ENCODE assay signal across 18 cellular contexts in the genomic region with DNA sequence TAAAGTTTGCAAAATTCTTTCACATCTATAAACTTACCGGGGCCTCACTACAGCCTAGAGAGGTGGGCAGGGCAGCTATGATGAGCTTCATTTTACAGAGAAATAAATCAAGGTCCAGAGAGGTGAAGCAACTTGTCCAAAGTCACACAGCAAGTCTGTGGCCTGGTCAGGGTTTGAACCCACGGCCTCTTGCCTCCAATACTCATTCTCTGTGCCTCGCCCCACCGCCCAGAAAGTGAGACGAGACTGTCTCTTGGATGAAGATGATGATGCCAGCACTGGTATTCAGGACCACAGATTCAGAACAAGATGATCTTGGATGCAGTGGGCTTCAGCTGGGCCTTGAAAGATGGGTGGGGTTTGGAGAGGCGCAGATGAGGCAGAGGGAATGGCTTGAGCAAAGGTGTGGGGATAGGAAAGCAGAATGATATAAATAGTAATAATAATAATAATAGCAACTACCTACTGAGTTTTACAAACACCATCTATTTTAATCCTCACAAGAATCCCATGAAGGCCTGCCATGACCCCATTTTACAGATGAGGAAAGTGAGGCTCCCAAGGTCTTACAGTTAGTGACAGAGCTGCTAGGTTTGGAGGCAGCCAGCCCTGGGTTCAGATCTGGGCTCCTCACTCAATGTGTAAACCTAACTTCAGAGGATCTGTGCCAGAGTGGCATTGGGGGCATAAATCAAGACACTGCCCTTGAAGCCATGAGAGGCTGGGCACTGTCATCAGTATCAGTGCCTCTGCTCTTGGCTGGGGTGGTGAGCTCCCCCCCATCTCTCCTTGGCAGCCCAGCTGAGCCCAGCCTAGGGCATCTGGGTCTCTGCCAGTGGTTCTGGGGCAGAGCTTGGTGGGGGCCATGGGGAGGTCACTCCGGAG.
DNase-seq lines count a peak whose midpoint lies in the region; ATAC-seq, FAIRE-seq and TF ChIP-seq lines count a peak whose summit lies in the region.
"Had no signal": no experiment of that assay in that cellular context is flagged by ENCODE, and none has a peak within 500 bp of the region (broad histone marks: within the 10 kb centered on the region; RNA-seq: fewer than 3 reads in every experiment).

No MANE protein-coding gene starts in this region.

- no peak overlapping the region for H4K91ac ChIP-seq in H1 (replicated peaks; ENCODE audit: insufficient read length, low read length)

- TF ChIP-seq EP300 in GM12878 (IDR thresholded peaks at IDR 0.05; ENCODE audit: borderline replicate concordance in 1 of 2, control insufficient read depth in 1 of 2, low read depth in 2 of 2, low read length in 2 of 2) (no peak), H1 (IDR thresholded peaks at IDR 0.05; ENCODE audit: borderline replicate concordance in 1 of 2, low read depth in 2 of 2, low read length in 2 of 2) (no peak)

- H3K4me2 ChIP-seq in GM12878 (ENCODE audit: control insufficient read depth, insufficient read depth) (no peak overlapping the region), H1 (ENCODE audit: insufficient read depth in 1 of 2, low read depth in 2 of 2, low read length in 2 of 2) (no peak overlapping the region)

- POLR2A ChIA-PET in GM12878 (lab: Charles Lee) (no interaction called here), H1 (lab: Charles Lee; ENCODE audit: partially characterized antibody) (interaction anchor here (0.9 kb wide), 1 partner anchor 21 kb away, joined by 3 read pairs; no protein-coding TSS in a partner anchor)

- no peak overlapping the region for H2BK120ac ChIP-seq in H1 (replicated peaks; ENCODE audit: low read depth, low read length)

- 55% methylated on average over 7 of the region's 7 CpGs for WGBS in GM12878 (ENCODE audit: insufficient coverage, insufficient replicate concordance, low lambda C conversion rate, missing lambda C conversion rate)
- 93% methylated on average over 7 of the region's 7 CpGs; no CpG with 5 or more reads in 1 of the 2 experiments for WGBS in H1 (ENCODE audit: extremely low coverage in 1 of 2, insufficient coverage in 1 of 2, insufficient read length in 1 of 2, insufficient replicate concordance in 2 of 2, low coverage in 1 of 2, low lambda C conversion rate in 2 of 2, missing lambda C conversion rate in 1 of 2), 2 experiments

- BruUV-seq in GM12878 (replicated peaks; lab: Mats Ljungman, UMichigan), result no TSS peak

- no peak overlapping the region for H3K23ac ChIP-seq in H1 (ENCODE audit: insufficient read length)

- H3K9me3 ChIP-seq in GM12878 (replicated peaks; ENCODE audit: control insufficient read depth, insufficient read depth, low read length), result no peaks in the 10 kb centered on the region
- H3K9me3 ChIP-seq in H1 (ENCODE audit: insufficient read depth in 2 of 2, low read depth in 1 of 2, low read length in 1 of 2), result no peaks in the 10 kb centered on the region; a peak in 1 of 4 replicates
- no peaks in the 10 kb centered on the region for H3K9me3 ChIP-seq in vagina
- H3K9me3 ChIP-seq: MG63 had no signal

- DNase-seq in GM12878 (ENCODE audit: low read depth, low spot score) (no peak), H1 (ENCODE audit: low read depth in 1 of 2, low spot score in 2 of 2) (no peak), sciatic nerve (ENCODE audit: low spot score) (no peak), vagina (ENCODE audit: extremely low spot score in 2 of 2) (no peak), DMS53 treated with DMSO at 0.1 percent for 48 hours (lab: John Stamatoyannopoulos, UW; ENCODE audit: unreplicated experiment) (no peak)
- DNase-seq: CD8-positive, alpha-beta memory T cell; DND-41; KBM-7; MG63; NCI-H1105 treated with DMSO at 0.1 percent for 48 hours; NCI-H2029; NCI-H446 treated with DMSO at 0.1 percent for 48 hours; NCI-H526; Peyer's patch; SHP77 treated with DMSO at 0.1 percent for 48 hours had no signal

- H3K27ac ChIP-seq in GM12878 (ENCODE audit: control insufficient read depth, insufficient read depth), result no peak overlapping the region
- no peak overlapping the region for H3K27ac ChIP-seq in H1 (ENCODE audit: low read depth, low read length)
- H3K27ac ChIP-seq in vagina, result peak overlapping the region; percentile 76
- H3K27ac ChIP-seq: Peyer's patch had no signal

- RAD21 ChIA-PET in GM12878 (lab: Charles Lee; ENCODE audit: unreplicated experiment), result no interaction called here

- no peak for TF ChIP-seq POLR2A in GM12878 (IDR thresholded peaks at IDR 0.05; ENCODE audit: low read depth, low read length)
- no peak for TF ChIP-seq POLR2A in H1 (IDR thresholded peaks at IDR 0.05; ENCODE audit: control extremely low read depth in 1 of 2, low read depth in 2 of 2, low read length in 2 of 2)
- TF ChIP-seq POLR2A in vagina (IDR thresholded peaks at IDR 0.05), result no peak

- no peak overlapping the region for H2BK20ac ChIP-seq in H1 (ENCODE audit: low read length)

- intact Hi-C loops in GM12878 (cut with micrococcal nuclease; ENCODE audit: unreplicated experiment) (no loop called here), sciatic nerve (cut with DNase I) (no loop called here), vagina (cut with DNase I) (no loop called here)

- H4K5ac ChIP-seq in H1 (ENCODE audit: insufficient read length, low read depth, low read length), result no peak overlapping the region

- no peaks in the 10 kb centered on the region for H3K79me1 ChIP-seq in H1 (ENCODE audit: low read depth, low read length)

- no peak for TF ChIP-seq RAD21 in GM12878 (IDR thresholded peaks at IDR 0.05; ENCODE audit: insufficient read depth, low read depth, low read length)
- no peak for TF ChIP-seq RAD21 in H1 (IDR thresholded peaks at IDR 0.05 in 1 of 2, conservative IDR thresholded peaks at IDR 0.05 in 1 of 2; ENCODE audit: low read depth in 2 of 2, low read length in 2 of 2)

- no peak overlapping the region for H3K56ac ChIP-seq in H1 (replicated peaks; ENCODE audit: insufficient read length, low read depth, low read length)

- H2BK12ac ChIP-seq in H1 (ENCODE audit: low read depth, low read length), result no peak overlapping the region

- TF ChIP-seq CTCF in GM12878 (IDR thresholded peaks at IDR 0.05 in 2 of 3, conservative IDR thresholded peaks at IDR 0.05 in 1 of 3; ENCODE audit: control insufficient read depth in 2 of 3, extremely low read depth in 1 of 3, insufficient read depth in 1 of 3, low read depth in 3 of 3, low read length in 3 of 3), result no peak
- TF ChIP-seq CTCF in H1 (IDR thresholded peaks at IDR 0.05; ENCODE audit: control extremely low read depth in 1 of 3, insufficient read depth in 1 of 3, low read depth in 1 of 3, low read length in 3 of 3), result no peak
- no peak for TF ChIP-seq CTCF in vagina (IDR thresholded peaks at IDR 0.05)

- H3K27me3 ChIP-seq in GM12878 (replicated peaks in 1 of 2; ENCODE audit: control insufficient read depth in 2 of 2, insufficient read depth in 2 of 2, low read length in 1 of 2), result peaks cover 0 to 4% of the 10 kb centered on the region in 2 experiments; a peak in 2 of 4 replicates
- H3K27me3 ChIP-seq in H1 (replicated peaks in 1 of 4; ENCODE audit: control insufficient read depth in 3 of 4, extremely low read depth in 1 of 4, insufficient read depth in 3 of 4, low read length in 3 of 4), result no peaks in the 10 kb centered on the region; a peak in 2 of 7 replicates
- H3K27me3 ChIP-seq in vagina, result no peaks in the 10 kb centered on the region
- H3K27me3 ChIP-seq: MG63, Peyer's patch had no signal

- H2AFZ ChIP-seq in GM12878 (ENCODE audit: control insufficient read depth, low read depth, low read length) (no peak overlapping the region), H1 (ENCODE audit: low read length) (no peak overlapping the region)

- H3K36me3 ChIP-seq in GM12878 (ENCODE audit: control insufficient read depth in 2 of 2, insufficient read depth in 2 of 2, low read length in 1 of 2) (no peaks in the 10 kb centered on the region), H1 (ENCODE audit: control insufficient read depth in 2 of 4, insufficient read depth in 4 of 4, low read length in 3 of 4) (no peaks in the 10 kb centered on the region), vagina (no peaks in the 10 kb centered on the region)
- H3K36me3 ChIP-seq: MG63, Peyer's patch had no signal

- H3K4me3 ChIP-seq in GM12878 (no peak overlapping the region), H1 (ENCODE audit: extremely low read depth in 1 of 4, insufficient read depth in 2 of 4, low read depth in 3 of 4, low read length in 4 of 4) (no peak overlapping the region), vagina (no peak overlapping the region)
- H3K4me3 ChIP-seq: MG63, Peyer's patch had no signal

- in situ Hi-C loops in GM12878 (cut with MboI), result no loop called here

- H2AK5ac ChIP-seq in H1 (ENCODE audit: low read depth, low read length), result no peak overlapping the region

- peak; percentile 11; the same call in 2 of the 3 replicates for ATAC-seq in GM12878
- peak; percentile 18 for ATAC-seq in sciatic nerve
- ATAC-seq in HG02798 (IDR thresholded peaks at IDR 0.05; ENCODE audit: poor library complexity, unreplicated experiment), result no peak
- ATAC-seq in HG02678 (IDR thresholded peaks at IDR 0.05; ENCODE audit: unreplicated experiment), result no peak

- no peaks in the 10 kb centered on the region for H3K4me1 ChIP-seq in GM12878 (ENCODE audit: control insufficient read depth, insufficient read depth, low read length)
- H3K4me1 ChIP-seq in H1 (replicated peaks in 1 of 4; ENCODE audit: control insufficient read depth in 3 of 4, insufficient read depth in 4 of 4, low read length in 3 of 4), result no peaks in the 10 kb centered on the region; a peak in 1 of 7 replicates
- H3K4me1 ChIP-seq in vagina, result peaks cover 30% of the 10 kb centered on the region
- H3K4me1 ChIP-seq: Peyer's patch had no signal

- SMC1A ChIA-PET in GM12878 (lab: Charles Lee; ENCODE audit: uncharacterized antibody, unreplicated experiment), result no interaction called here

- no peak overlapping the region for H2BK15ac ChIP-seq in H1 (ENCODE audit: low read length)

- H3K18ac ChIP-seq in H1 (ENCODE audit: extremely low read depth, low read length), result no peak overlapping the region

- CTCF ChIA-PET in GM12878 (lab: Yijun Ruan, JAX) (interaction anchor here (0.9 to 2.2 kb wide), 11 partner anchors 10 to 147 kb away, joined by 3 to 14 read pairs (median 3); no protein-coding TSS in a partner anchor), H1 (lab: Charles Lee; ENCODE audit: partially characterized antibody) (interaction anchor here (0.6 to 8.0 kb wide), 46 partner anchors 9 to 465 kb away, joined by 3 to 134 read pairs (median 6); a partner anchor contains a TSS)

- H3K4ac ChIP-seq in H1 (replicated peaks; ENCODE audit: insufficient read length, low read depth, low read length), result no peak overlapping the region

- H4K8ac ChIP-seq in H1 (ENCODE audit: extremely low read depth, insufficient read depth, low read length), result peak overlapping the region; percentile 32; the same call in 1 of the 2 replicates

- no peaks in the 10 kb centered on the region for H3K79me2 ChIP-seq in GM12878 (ENCODE audit: control insufficient read depth, insufficient read depth, low read length)
- no peaks in the 10 kb centered on the region for H3K79me2 ChIP-seq in H1 (ENCODE audit: control insufficient read depth in 1 of 2, insufficient read depth in 2 of 2, low read length in 2 of 2)

- H3K14ac ChIP-seq in H1 (ENCODE audit: insufficient read length), result no peak overlapping the region

- no peak for FAIRE-seq in GM12878 (lab: Jason Lieb, UNC)
- FAIRE-seq in H1 (lab: Jason Lieb, UNC), result no peak
- FAIRE-seq: GM19239 had no signal

- H3K23me2 ChIP-seq in H1 (ENCODE audit: low read depth, low read length), result no peaks in the 10 kb centered on the region

- H2BK5ac ChIP-seq in H1 (ENCODE audit: low read depth, low read length), result no peak overlapping the region

- no peaks in the 10 kb centered on the region for H4K20me1 ChIP-seq in GM12878 (ENCODE audit: control insufficient read depth, insufficient read depth)
- peaks cover 0 to 2% of the 10 kb centered on the region in 2 experiments for H4K20me1 ChIP-seq in H1 (replicated peaks in 1 of 2; ENCODE audit: control insufficient read depth in 1 of 2, insufficient read depth in 2 of 2, low read length in 2 of 2)

- H3K9ac ChIP-seq in GM12878 (ENCODE audit: control insufficient read depth, insufficient read depth, low read length) (no peak overlapping the region), H1 (replicated peaks in 1 of 4; ENCODE audit: extremely low read depth in 1 of 4, low read depth in 3 of 4, low read length in 3 of 4) (no peak overlapping the region)

Comparison
In these comparisons a context has a peak if more than half of its experiments do, and no peak if none do; other contexts are left out.
1. ATAC-seq: peak in GM12878 (single experiment) and sciatic nerve (single experiment); none in HG02798 (single experiment) and HG02678 (single experiment).